ENCODE assay signal across 8 cellular contexts in genomic region chr17:43368740-43369506, GRCh38. TPM values are rescaled to one million over a fixed set of nuclear protein-coding genes. Genes with fewer than 3 reads are reported as not detected.
DNase-seq lines count a peak whose midpoint lies in the region; ATAC-seq, FAIRE-seq and TF ChIP-seq lines count a peak whose summit lies in the region.

No MANE protein-coding gene starts in this region.

- ATAC-seq in GM19324 (IDR thresholded peaks at IDR 0.05; ENCODE audit: low FRiP score, unreplicated experiment): peak; percentile 24
- ATAC-seq in T-cell (replicated peaks in 1 of 4): peak; percentile 57 to 75 (median 72)
- ATAC-seq in heart left ventricle: peak; percentile 80 to 89 (median 87)

- peak overlapping the region; percentile 86 for H2AFZ ChIP-seq in trophoblast cell (ENCODE audit: insufficient read depth, low read length, poor library complexity)

- H3K4me3 ChIP-seq in AG04449 (ENCODE audit: low read depth, low read length) (peak overlapping the region; percentile 46), heart left ventricle (peak overlapping the region; percentile 16 to 70 (median 60)), trophoblast cell (ENCODE audit: low read depth, low read length) (peak overlapping the region; percentile 50)

- peaks cover 4% of the 10 kb centered on the region for H3K79me2 ChIP-seq in trophoblast cell (ENCODE audit: control insufficient read depth, insufficient read depth, low read length, poor library complexity)

- H3K27me3 ChIP-seq in heart left ventricle: no peaks in the 10 kb centered on the region
- H3K27me3 ChIP-seq in trophoblast cell (ENCODE audit: insufficient read depth, low read length): no peaks in the 10 kb centered on the region

- H3K9me3 ChIP-seq in heart left ventricle: no peaks in the 10 kb centered on the region
- H3K9me3 ChIP-seq in trophoblast cell (ENCODE audit: insufficient read depth, low read depth, low read length): peaks cover 2% of the 10 kb centered on the region

- H3K36me3 ChIP-seq in heart left ventricle (no peaks in the 10 kb centered on the region), trophoblast cell (ENCODE audit: control insufficient read depth in 1 of 2, insufficient read depth in 2 of 2, low read length in 2 of 2) (no peaks in the 10 kb centered on the region)

- H2AK5ac ChIP-seq in trophoblast cell (ENCODE audit: low read length): peak overlapping the region; percentile 39

- TF ChIP-seq CTCF in AG04449 (IDR thresholded peaks at IDR 0.05; ENCODE audit: insufficient read depth, low read length, missing control alignments) (peak; percentile 15), heart left ventricle (IDR thresholded peaks at IDR 0.05) (peak in 3 of 12 donors; percentile 10 to 38 (median 24))

- H4K12ac ChIP-seq in trophoblast cell (ENCODE audit: low read depth, low read length): peak overlapping the region; percentile 92

- H3K4me3 Mint-ChIP-seq in T-cell: peak overlapping the region; percentile 78 to 97 (median 90)

- H3K27ac Mint-ChIP-seq in T-cell: peak overlapping the region; percentile 100

- H3K79me1 ChIP-seq in trophoblast cell (ENCODE audit: low read length): peaks cover 11% of the 10 kb centered on the region

- peak overlapping the region; percentile 89 for H4K91ac ChIP-seq in trophoblast cell (ENCODE audit: low read depth, low read length)

- peak overlapping the region; percentile 63 for H3K9ac ChIP-seq in trophoblast cell (ENCODE audit: low read length)

- peak overlapping the region; percentile 93 for H2BK5ac ChIP-seq in trophoblast cell (ENCODE audit: low read depth, low read length, poor library complexity)

- peak overlapping the region; percentile 99 for H4K8ac ChIP-seq in trophoblast cell (ENCODE audit: low read depth, low read length)

- POLR2A ChIA-PET in AG04449 (lab: Yijun Ruan, JAX) (interaction anchor here (0.6 to 3.4 kb wide), 19 partner anchors 8 to 178 kb away, joined by 3 to 72 read pairs (median 5); partner anchors contain the start of genes ARL4D and DHX8), T-cell (lab: Charles Lee) (interaction anchor here (0.5 to 3.6 kb wide), 25 partner anchors 9 to 1767 kb away, joined by 3 to 80 read pairs (median 5); partner anchors contain the start of genes DHX8 (in 2 of the 2), ACBD4 (in 1 of the 2), ARL4D (in 1 of the 2) and RPL27 (in 1 of the 2))

- CTCF ChIA-PET in AG04449 (lab: Yijun Ruan, JAX) (interaction anchor here (0.9 to 4.7 kb wide), 5 partner anchors 20 to 117 kb away, joined by 3 to 37 read pairs (median 5); partner anchors contain the start of gene DHX8), T-cell (lab: Charles Lee) (interaction anchor here (0.6 to 2.4 kb wide), 7 partner anchors 8 to 115 kb away, joined by 3 to 20 read pairs (median 5); partner anchors contain the start of genes ARL4D (in 1 of the 2) and DHX8 (in 1 of the 2))

- no peak for DNase-seq in AG04449 (ENCODE audit: low read depth, low spot score)
- peak; percentile 33 for DNase-seq in NCI-H1105 treated with DMSO at 0.1 percent for 48 hours (lab: John Stamatoyannopoulos, UW)
- DNase-seq in T-cell: peak in 32 of 34 experiments; percentile 28 to 66 (median 50)
- DNase-seq in amniotic stem cell (lab: John Stamatoyannopoulos, UW): peak; percentile 38
- DNase-seq in heart left ventricle: peak; percentile 88 to 92 (median 88)
- peak; percentile 83 to 89 for DNase-seq in trophoblast cell
- DNase-seq in urothelium cell line (ENCODE audit: low spot score): peak; percentile 45

- peak in 1 of 2 donors; percentile 22 for TF ChIP-seq POLR2A in heart left ventricle (IDR thresholded peaks at IDR 0.05)

- H3K23ac ChIP-seq in trophoblast cell (ENCODE audit: low read length): no peak overlapping the region

- no peaks in the 10 kb centered on the region for H3K9me3 Mint-ChIP-seq in T-cell

- no peaks in the 10 kb centered on the region for H3K27me3 Mint-ChIP-seq in T-cell

- H3K4ac ChIP-seq in trophoblast cell (ENCODE audit: low read depth, low read length): peak overlapping the region; percentile 57

- FAIRE-seq in urothelium cell line (lab: Jason Lieb, UNC): no peak

- peaks cover 38 to 52% (median 52%) of the 10 kb centered on the region in 3 donors for H3K4me1 Mint-ChIP-seq in T-cell

- H3K4me2 ChIP-seq in trophoblast cell (ENCODE audit: low read length): peak overlapping the region; percentile 84

- H3K27ac ChIP-seq in heart left ventricle: peak overlapping the region; percentile 95 to 100 (median 99)
- peak overlapping the region; percentile 98 for H3K27ac ChIP-seq in trophoblast cell (ENCODE audit: low read depth, low read length)

- H2BK12ac ChIP-seq in trophoblast cell (ENCODE audit: low read length): no peak overlapping the region

- no peaks in the 10 kb centered on the region for H3K36me3 Mint-ChIP-seq in T-cell

- peak overlapping the region; percentile 94 for H2BK120ac ChIP-seq in trophoblast cell (ENCODE audit: insufficient read depth, low read length, poor library complexity)

- WGBS in heart left ventricle, 4 donors: 2 to 6% (median 5%) methylated on average over 25 to 51 of the region's 51 CpGs
- WGBS in trophoblast cell (ENCODE audit: extremely low coverage, insufficient coverage, insufficient read length): no CpG with 5 or more reads among the region's 51 CpGs

- intact Hi-C loops in heart left ventricle (cut with DNase I): loop anchor here in 5 of 10 donors (1.0 to 10.0 kb wide), 4 partner anchors 19 to 54 kb away; no protein-coding TSS in a partner anchor

- H3K4me1 ChIP-seq in heart left ventricle: peaks cover 0 to 50% (median 33%) of the 10 kb centered on the region in 12 donors
- peaks cover 8 to 13% of the 10 kb centered on the region in 2 experiments for H3K4me1 ChIP-seq in trophoblast cell (ENCODE audit: control insufficient read depth in 1 of 2, insufficient read depth in 2 of 2, low read length in 2 of 2)

- peak overlapping the region; percentile 88 for H3K18ac ChIP-seq in trophoblast cell (ENCODE audit: low read length)

- H3K14ac ChIP-seq in trophoblast cell (ENCODE audit: low read length): peak overlapping the region; percentile 88

RNA-seq across cellular contexts. Expression of gene ARL4D, which starts 29.9 kb away (rescaled TPM):
- total RNA-seq in T-cell: 1 to 10 TPM; 1.3 to 2.9 (median 2.4) TPM
- total RNA-seq in heart left ventricle: 10 to 100 TPM in 1 of 9 donors, 1 to 10 TPM in 8; 2.2 to 16.2 (median 4.0) TPM
- 1 to 10 TPM; 5.6 to 8.7 TPM for polyA plus RNA-seq in heart left ventricle
- polyA plus RNA-seq in trophoblast cell (2013): 11.4 and 12.1 TPM in 2 replicates

Comparison
In these comparisons a context has a peak if more than half of its experiments do, and no peak if none do; other contexts are left out.
1. ATAC-seq: peak in every context shown above with its lines; median percentile 87 in heart left ventricle; 72 in T-cell; 24 in GM19324.